ENCODE assay signal across 25 cellular contexts in genomic region chr9:81772144-81772543, GRCh38.
A peak's percentile ranks its signal among the peaks of the same experiment; 100 is the strongest.
DNase-seq lines count a peak whose midpoint lies in the region; ATAC-seq, FAIRE-seq and TF ChIP-seq lines count a peak whose summit lies in the region.
"Had no signal": no experiment of that assay in that cellular context is flagged by ENCODE, and none has a peak within 500 bp of the region (broad histone marks: within the 10 kb centered on the region; RNA-seq: fewer than 3 reads in every experiment).

No MANE protein-coding gene starts in this region.

- H3K9me3 Mint-ChIP-seq in HFFc6 (no peaks in the 10 kb centered on the region), astrocyte (ENCODE audit: unreplicated experiment) (no peaks in the 10 kb centered on the region)
- H3K9me3 Mint-ChIP-seq in activated CD8-positive, alpha-beta memory T cell treated with anti-CD3 and anti-CD28 coated beads, Interleukin-2, amount 10 ng/mL, durations not matched to agents 7 days and 5 days (ENCODE audit: low read depth), result peaks cover 18% of the 10 kb centered on the region
- no peaks in the 10 kb centered on the region for H3K9me3 Mint-ChIP-seq in CD8-positive, alpha-beta T cell

- H4K20me1 ChIP-seq in astrocyte (ENCODE audit: insufficient read depth, low read length), result no peaks in the 10 kb centered on the region

- TF ChIP-seq POLR2A in stomach (IDR thresholded peaks at IDR 0.05) (no peak), adrenal gland (IDR thresholded peaks at IDR 0.05) (no peak)

- peaks cover 12% of the 10 kb centered on the region for H3K4me1 ChIP-seq in astrocyte (ENCODE audit: insufficient read depth, low read length)
- H3K4me1 ChIP-seq in stomach, result no peaks in the 10 kb centered on the region
- H3K4me1 ChIP-seq in adrenal gland (replicated peaks in 1 of 2), result no peaks in the 10 kb centered on the region
- H3K4me1 ChIP-seq in CD8-positive, alpha-beta T cell (ENCODE audit: insufficient read depth, low read length), result no peaks in the 10 kb centered on the region
- H3K4me1 ChIP-seq: heart left ventricle, lower lobe of right lung, sigmoid colon, tibial nerve had no signal

- ATAC-seq in activated CD8-positive, alpha-beta memory T cell treated with anti-CD3 and anti-CD28 coated beads, Interleukin-2, amount 10 ng/mL, durations not matched to agents 7 days and 5 days, result no peak
- ATAC-seq in CD8-positive, alpha-beta T cell, result no peak
- ATAC-seq: activated naive CD8-positive, alpha-beta T cell treated with anti-CD3 and anti-CD28 coated beads, Interleukin-2, amount 50 U/mL, for 24 hours; effector memory CD8-positive, alpha-beta T cell; lower lobe of right lung; stimulated activated naive CD8-positive, alpha-beta T cell treated with anti-CD3 and anti-CD28 coated beads, Interleukin-15, Interleukin-2, amounts not matched to agents 100 U/mL and 50 U/mL, for 24 hours had no signal

- H3K4me3 ChIP-seq in astrocyte (ENCODE audit: insufficient read depth, low read depth, low read length) (no peak overlapping the region), kidney epithelial cell (ENCODE audit: low read depth, low read length) (no peak overlapping the region), stomach (no peak overlapping the region), adrenal gland (no peak overlapping the region)
- H3K4me3 ChIP-seq in CD8-positive, alpha-beta T cell (ENCODE audit: low read depth, low read length), result no peak overlapping the region
- H3K4me3 ChIP-seq: heart left ventricle, lower lobe of right lung, ovary, sigmoid colon, tibial nerve had no signal

- whole genome bisulfite sequencing in stomach, 5 donors, result 7 to 23% (median 17%) methylated on average over 1 of the region's 1 CpG
- 48 to 76% (median 70%) methylated on average over 1 of the region's 1 CpG for WGBS in adrenal gland, 4 donors

- POLR2A ChIA-PET in CD8-positive, alpha-beta T cell (lab: Charles Lee), result no interaction called here

- no peak overlapping the region for H3K9ac ChIP-seq in astrocyte (ENCODE audit: low read length)

- no peak overlapping the region for H2AFZ ChIP-seq in astrocyte (ENCODE audit: low read depth, low read length)

- H3K4me1 Mint-ChIP-seq in HFFc6 (ENCODE audit: low read depth) (peaks cover 13% of the 10 kb centered on the region), astrocyte (ENCODE audit: low read depth, unreplicated experiment) (peaks cover 18% of the 10 kb centered on the region)
- no peaks in the 10 kb centered on the region for H3K4me1 Mint-ChIP-seq in activated CD8-positive, alpha-beta memory T cell treated with anti-CD3 and anti-CD28 coated beads, Interleukin-2, amount 10 ng/mL, durations not matched to agents 7 days and 5 days
- no peaks in the 10 kb centered on the region for H3K4me1 Mint-ChIP-seq in CD8-positive, alpha-beta T cell (ENCODE audit: low read depth)
- H3K4me1 Mint-ChIP-seq: activated naive CD8-positive, alpha-beta T cell treated with anti-CD3 and anti-CD28 coated beads, Interleukin-2, amount 50 U/mL, for 24 hours; H9; immature natural killer cell had no signal

- H3K4me2 ChIP-seq in astrocyte (ENCODE audit: low read length), result peak overlapping the region; percentile 45

- H3K27me3 Mint-ChIP-seq in HFFc6 (ENCODE audit: insufficient read depth) (peaks cover 3% of the 10 kb centered on the region; the same call in 1 of the 2 replicates), astrocyte (ENCODE audit: low read depth, unreplicated experiment) (no peaks in the 10 kb centered on the region)
- H3K27me3 Mint-ChIP-seq in activated CD8-positive, alpha-beta memory T cell treated with anti-CD3 and anti-CD28 coated beads, Interleukin-2, amount 10 ng/mL, durations not matched to agents 7 days and 5 days, result no peaks in the 10 kb centered on the region
- H3K27me3 Mint-ChIP-seq in CD8-positive, alpha-beta T cell (ENCODE audit: low read depth), result no peaks in the 10 kb centered on the region
- H3K27me3 Mint-ChIP-seq: activated naive CD8-positive, alpha-beta T cell treated with anti-CD3 and anti-CD28 coated beads, Interleukin-2, amount 50 U/mL, for 24 hours; effector memory CD8-positive, alpha-beta T cell had no signal

- DNase-seq in HFFc6, result peak; percentile 10
- peak; percentile 51 for DNase-seq in astrocyte (ENCODE audit: low read depth)
- peak; percentile 32 for DNase-seq in kidney epithelial cell (ENCODE audit: low read depth)
- no peak for DNase-seq in stomach
- no peak for DNase-seq in activated CD8-positive, alpha-beta memory T cell treated with anti-CD3 and anti-CD28 coated beads, Interleukin-2, amount 10 ng/mL, durations not matched to agents 7 days and 5 days
- no peak for DNase-seq in adrenal gland
- no peak for DNase-seq in CD8-positive, alpha-beta T cell
- DNase-seq: activated CD4-positive, alpha-beta T cell treated with anti-CD3 and anti-CD28 coated beads for 48 hours; activated effector memory CD4-positive, alpha-beta T cell treated with Interleukin-2 at 50 U/mL for 16 hours; activated naive CD8-positive, alpha-beta T cell treated with anti-CD3 and anti-CD28 coated beads, Interleukin-2, amount 50 U/mL, for 24 hours; central memory CD4-positive, alpha-beta T cell; effector memory CD8-positive, alpha-beta T cell; GDM1; H9; heart left ventricle; immature natural killer cell; KG1; lower lobe of right lung; NCI-H2029 treated with DMSO at 0.1 percent for 48 hours; ovary; sigmoid colon; stimulated activated CD4-positive, alpha-beta T cell treated with anti-CD3 and anti-CD28 coated beads, Interleukin-1b, Interleukin-23, amount 100 ng/mL, for 48 hours; stimulated activated naive CD8-positive, alpha-beta T cell treated with anti-CD3 and anti-CD28 coated beads, Interleukin-15, Interleukin-2, amounts not matched to agents 100 U/mL and 50 U/mL, for 24 hours had no signal

- no peaks in the 10 kb centered on the region for H3K36me3 Mint-ChIP-seq in HFFc6 (ENCODE audit: low read depth)
- no peaks in the 10 kb centered on the region for H3K36me3 Mint-ChIP-seq in astrocyte (ENCODE audit: low read depth, unreplicated experiment)
- H3K36me3 Mint-ChIP-seq in activated CD8-positive, alpha-beta memory T cell treated with anti-CD3 and anti-CD28 coated beads, Interleukin-2, amount 10 ng/mL, durations not matched to agents 7 days and 5 days, result no peaks in the 10 kb centered on the region
- H3K36me3 Mint-ChIP-seq in CD8-positive, alpha-beta T cell, result no peaks in the 10 kb centered on the region

- H3K9me3 ChIP-seq in astrocyte (ENCODE audit: insufficient read depth, low read depth, low read length), result no peaks in the 10 kb centered on the region
- H3K9me3 ChIP-seq in stomach, result peaks cover 0 to 4% (median 2%) of the 10 kb centered on the region in 4 donors
- no peaks in the 10 kb centered on the region for H3K9me3 ChIP-seq in adrenal gland (replicated peaks in 1 of 3)
- no peaks in the 10 kb centered on the region for H3K9me3 ChIP-seq in CD8-positive, alpha-beta T cell (ENCODE audit: low read length)
- H3K9me3 ChIP-seq: lower lobe of right lung, ovary, tibial nerve had no signal

- no peaks in the 10 kb centered on the region for H3K79me2 ChIP-seq in astrocyte (ENCODE audit: insufficient read depth, low read length)

- H3K27ac ChIP-seq in astrocyte (ENCODE audit: low read depth, low read length), result peak overlapping the region; percentile 16
- no peak overlapping the region for H3K27ac ChIP-seq in stomach
- no peak overlapping the region for H3K27ac ChIP-seq in adrenal gland
- no peak overlapping the region for H3K27ac ChIP-seq in CD8-positive, alpha-beta T cell (ENCODE audit: low read depth, low read length)
- H3K27ac ChIP-seq: heart left ventricle, lower lobe of right lung, ovary, sigmoid colon, tibial nerve had no signal

- TF ChIP-seq CTCF in HFFc6 (IDR thresholded peaks at IDR 0.05) (no peak), astrocyte (IDR thresholded peaks at IDR 0.05; ENCODE audit: insufficient read depth, low read depth, low read length) (no peak), kidney epithelial cell (IDR thresholded peaks at IDR 0.05; ENCODE audit: insufficient read depth, low read length, poor library complexity, severe bottlenecking) (no peak), stomach (IDR thresholded peaks at IDR 0.05) (no peak), adrenal gland (IDR thresholded peaks at IDR 0.05) (no peak)
- TF ChIP-seq CTCF in CD8-positive, alpha-beta T cell (IDR thresholded peaks at IDR 0.05), result no peak

- peak; percentile 56 for FAIRE-seq in astrocyte (lab: Jason Lieb, UNC)
- FAIRE-seq: TTC549 had no signal

- H3K27me3 ChIP-seq in astrocyte (ENCODE audit: insufficient read depth, low read length) (no peaks in the 10 kb centered on the region), kidney epithelial cell (ENCODE audit: control insufficient read depth, insufficient read depth, low read length) (no peaks in the 10 kb centered on the region), stomach (no peaks in the 10 kb centered on the region), adrenal gland (no peaks in the 10 kb centered on the region)
- H3K27me3 ChIP-seq in CD8-positive, alpha-beta T cell (ENCODE audit: insufficient read depth, low read length), result no peaks in the 10 kb centered on the region
- H3K27me3 ChIP-seq: heart left ventricle, ovary, sigmoid colon, tibial nerve had no signal

- no peak for TF ChIP-seq EP300 in stomach (IDR thresholded peaks at IDR 0.05)

- no peak overlapping the region for H3K4me3 Mint-ChIP-seq in HFFc6
- H3K4me3 Mint-ChIP-seq in astrocyte (ENCODE audit: unreplicated experiment), result no peak overlapping the region
- H3K4me3 Mint-ChIP-seq in activated CD8-positive, alpha-beta memory T cell treated with anti-CD3 and anti-CD28 coated beads, Interleukin-2, amount 10 ng/mL, durations not matched to agents 7 days and 5 days, result no peak overlapping the region
- no peak overlapping the region for H3K4me3 Mint-ChIP-seq in CD8-positive, alpha-beta T cell
- H3K4me3 Mint-ChIP-seq: activated naive CD8-positive, alpha-beta T cell treated with anti-CD3 and anti-CD28 coated beads, Interleukin-2, amount 50 U/mL, for 24 hours; effector memory CD8-positive, alpha-beta T cell; H9; immature natural killer cell had no signal

- CTCF ChIA-PET in activated CD8-positive, alpha-beta memory T cell treated with anti-CD3 and anti-CD28 coated beads, Interleukin-2, amount 10 ng/mL, durations not matched to agents 7 days and 5 days (lab: Charles Lee), result no interaction called here
- CTCF ChIA-PET in CD8-positive, alpha-beta T cell (lab: Charles Lee), result no interaction called here

- H3K27ac Mint-ChIP-seq in HFFc6, result peak overlapping the region; percentile 34; the same call in 1 of the 2 replicates
- peak overlapping the region; percentile 43 for H3K27ac Mint-ChIP-seq in astrocyte (ENCODE audit: unreplicated experiment)
- H3K27ac Mint-ChIP-seq in activated CD8-positive, alpha-beta memory T cell treated with anti-CD3 and anti-CD28 coated beads, Interleukin-2, amount 10 ng/mL, durations not matched to agents 7 days and 5 days, result no peak overlapping the region
- no peak overlapping the region for H3K27ac Mint-ChIP-seq in CD8-positive, alpha-beta T cell
- H3K27ac Mint-ChIP-seq: activated naive CD8-positive, alpha-beta T cell treated with anti-CD3 and anti-CD28 coated beads, Interleukin-2, amount 50 U/mL, for 24 hours; effector memory CD8-positive, alpha-beta T cell; H9; immature natural killer cell had no signal

- H3K36me3 ChIP-seq in astrocyte (ENCODE audit: insufficient read depth, low read length) (no peaks in the 10 kb centered on the region), kidney epithelial cell (ENCODE audit: control insufficient read depth, insufficient read depth, low read length) (no peaks in the 10 kb centered on the region), stomach (no peaks in the 10 kb centered on the region), adrenal gland (replicated peaks in 1 of 2) (no peaks in the 10 kb centered on the region)
- no peaks in the 10 kb centered on the region for H3K36me3 ChIP-seq in CD8-positive, alpha-beta T cell (ENCODE audit: insufficient read depth, low read length)
- H3K36me3 ChIP-seq: heart left ventricle, lower lobe of right lung, ovary, sigmoid colon, tibial nerve had no signal

- intact Hi-C loops in stomach (cut with DNase I; ENCODE audit: low total_unique reads) (no loop called here), adrenal gland (cut with DNase I) (no loop called here)
- intact Hi-C loops in CD8-positive, alpha-beta T cell (cut with DNase I, micrococcal nuclease), result no loop called here

Comparison
In these comparisons a context has a peak if more than half of its experiments do, and no peak if none do; other contexts are left out.
1. DNase-seq: peak in HFFc6 (single experiment), astrocyte (single experiment) and kidney epithelial cell (single experiment); none in stomach (single experiment), activated CD8-positive, alpha-beta memory T cell treated with anti-CD3 and anti-CD28 coated beads, Interleukin-2, amount 10 ng/mL, durations not matched to agents 7 days and 5 days (single experiment), adrenal gland (0 of 7) and CD8-positive, alpha-beta T cell (0 of 7).
2. H3K27ac Mint-ChIP-seq: peak in HFFc6 (single experiment) and astrocyte (single experiment); none in activated CD8-positive, alpha-beta memory T cell treated with anti-CD3 and anti-CD28 coated beads, Interleukin-2, amount 10 ng/mL, durations not matched to agents 7 days and 5 days (single experiment) and CD8-positive, alpha-beta T cell (single experiment).